8 cellular contexts compared by ENCODE assay signal in the genomic region with DNA sequence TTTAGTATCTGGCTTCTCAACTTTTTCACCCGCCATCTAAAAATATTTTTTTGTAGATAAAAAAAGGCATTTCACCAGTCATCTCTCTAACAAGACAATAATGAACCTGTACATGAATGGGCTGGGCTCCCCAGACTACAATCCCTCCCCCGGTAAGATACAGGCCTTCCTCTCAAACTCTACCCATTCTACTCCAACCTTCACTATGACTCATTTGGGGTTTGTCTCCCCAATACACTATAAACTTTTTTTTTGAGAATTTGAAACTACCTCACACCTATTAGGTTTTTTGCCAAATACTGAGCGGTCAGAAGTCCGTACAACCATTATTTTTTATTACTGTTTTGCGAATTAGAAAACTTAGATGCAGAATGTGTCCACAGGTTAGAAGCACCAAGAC. TPM values are rescaled to one million over a fixed set of nuclear protein-coding genes. Genes with fewer than 3 reads are reported as not detected.
A peak's percentile ranks its signal among the peaks of the same experiment; 100 is the strongest.
DNase-seq lines count a peak whose midpoint lies in the region; ATAC-seq and TF ChIP-seq lines count a peak whose summit lies in the region.

No MANE protein-coding gene starts in this region.

- H4K20me1 ChIP-seq in DND-41 (ENCODE audit: insufficient read depth, low read length) (peaks cover 35% of the 10 kb centered on the region), PC-3 (ENCODE audit: low read length) (peaks cover 45% of the 10 kb centered on the region), neural progenitor cell (ENCODE audit: low read depth) (peaks cover 46% of the 10 kb centered on the region)

- H3K4me1 Mint-ChIP-seq in neural progenitor cell = peaks cover 16% of the 10 kb centered on the region

- H3K36me3 ChIP-seq in DND-41 (ENCODE audit: insufficient read depth, low read length) (peaks cover 53% of the 10 kb centered on the region), PC-3 (ENCODE audit: low read depth, low read length) (peaks cover 45% of the 10 kb centered on the region), neural progenitor cell (peaks cover 32% of the 10 kb centered on the region)

- no peaks in the 10 kb centered on the region for H3K9me3 Mint-ChIP-seq in neural progenitor cell

- H3K9ac ChIP-seq in DND-41 (ENCODE audit: low read depth, low read length) = peak overlapping the region; percentile 82
- peak overlapping the region; percentile 95 for H3K9ac ChIP-seq in PC-3 (ENCODE audit: low read length)
- peak overlapping the region; percentile 97 for H3K9ac ChIP-seq in neural progenitor cell

- POLR2A ChIA-PET in PC-3 (lab: Charles Lee; ENCODE audit: unreplicated experiment) = no interaction called here

- H3K4me3 Mint-ChIP-seq in neural progenitor cell = peak overlapping the region; percentile 100

- H3K9me3 ChIP-seq in DND-41 (ENCODE audit: insufficient read depth, low read length, severe bottlenecking) = no peaks in the 10 kb centered on the region
- H3K9me3 ChIP-seq in PC-3 (ENCODE audit: low read length) = no peaks in the 10 kb centered on the region
- no peaks in the 10 kb centered on the region for H3K9me3 ChIP-seq in neural progenitor cell (ENCODE audit: low read depth)

- peak overlapping the region; percentile 96 for H2AFZ ChIP-seq in DND-41 (ENCODE audit: low read depth, low read length)
- H2AFZ ChIP-seq in PC-3 (ENCODE audit: low read length) = 0 out of 2 replicates have a peak overlapping the region, but pooled peaks have one; percentile 65
- peak overlapping the region; percentile 98 for H2AFZ ChIP-seq in neural progenitor cell (replicated peaks)

- H3K27me3 Mint-ChIP-seq in neural progenitor cell (ENCODE audit: insufficient read depth, low read depth) = peaks cover 8% of the 10 kb centered on the region

- H3F3A ChIP-seq in PC-3 (ENCODE audit: low read length, unreplicated experiment) = peaks cover 30% of the 10 kb centered on the region
- H3F3A ChIP-seq in neural progenitor cell (ENCODE audit: low read depth) = peaks cover 64% of the 10 kb centered on the region

- peaks cover 32% of the 10 kb centered on the region for H3K36me3 Mint-ChIP-seq in neural progenitor cell

- H3K4me1 ChIP-seq in DND-41 (ENCODE audit: insufficient read depth, low read length) = peaks cover 37% of the 10 kb centered on the region
- H3K4me1 ChIP-seq in PC-3 (ENCODE audit: insufficient read depth, low read length) = peaks cover 15% of the 10 kb centered on the region
- peaks cover 10% of the 10 kb centered on the region for H3K4me1 ChIP-seq in neural progenitor cell

- H3K79me2 ChIP-seq in DND-41 (ENCODE audit: insufficient read depth, low read length) = peaks cover 27% of the 10 kb centered on the region
- peaks cover 36% of the 10 kb centered on the region for H3K79me2 ChIP-seq in PC-3 (ENCODE audit: low read length)
- H3K79me2 ChIP-seq in neural progenitor cell (ENCODE audit: low read depth) = peaks cover 30% of the 10 kb centered on the region

- no peaks in the 10 kb centered on the region for H3K9me2 ChIP-seq in PC-3 (replicated peaks; ENCODE audit: low read length)

- no peak for ATAC-seq in DND-41 (ENCODE audit: insufficient read depth, low read depth)
- no peak for ATAC-seq in PC-3
- no peak for ATAC-seq in GM21447 (IDR thresholded peaks at IDR 0.05; ENCODE audit: unreplicated experiment)

- BruUV-seq in PC-3 (replicated peaks; lab: Mats Ljungman, UMichigan) = no TSS peak

- H3K27ac ChIP-seq in DND-41 (ENCODE audit: low read length) (peak overlapping the region; percentile 99), PC-3 (ENCODE audit: low read length) (peak overlapping the region; percentile 65), neural progenitor cell (peak overlapping the region; percentile 100)

- H3K4me2 ChIP-seq in DND-41 (ENCODE audit: insufficient read depth, low read length) = peak overlapping the region; percentile 81
- H3K4me2 ChIP-seq in PC-3 (ENCODE audit: low read length) = peak overlapping the region; percentile 84
- peak overlapping the region; percentile 99 for H3K4me2 ChIP-seq in neural progenitor cell

- CTCF ChIA-PET in PC-3 (lab: Charles Lee) = no interaction called here

- intact Hi-C loops in PC-3 (cut with micrococcal nuclease) = no loop called here

- H3K27ac Mint-ChIP-seq in neural progenitor cell = peak overlapping the region; percentile 100

- TF ChIP-seq CTCF in DND-41 (IDR thresholded peaks at IDR 0.05; ENCODE audit: borderline replicate concordance, extremely low read depth, low read length, poor library complexity, severe bottlenecking) (no peak), PC-3 (conservative IDR thresholded peaks at IDR 0.05; ENCODE audit: low read depth, low read length) (no peak), neural progenitor cell (IDR thresholded peaks at IDR 0.05) (no peak)

- no peak for DNase-seq in DND-41
- DNase-seq in PC-3 = no peak
- DNase-seq in effector CD4-positive, alpha-beta T cell = peak; percentile 17
- no peak for DNase-seq in neural progenitor cell (ENCODE audit: low spot score)
- no peak for DNase-seq in NK-92 (lab: John Stamatoyannopoulos, UW; ENCODE audit: unreplicated experiment)
- no peak for DNase-seq in NCI-H1694 (lab: John Stamatoyannopoulos, UW)
- no peak for DNase-seq in stimulated activated CD4-positive, alpha-beta T cell treated with anti-CD3 and anti-CD28 coated beads, Interleukin-4, amount 100 ng/mL, for 1 hour

- H3K27me3 ChIP-seq in DND-41 (ENCODE audit: insufficient read depth, low read length, poor library complexity) (no peaks in the 10 kb centered on the region), PC-3 (ENCODE audit: low read length) (no peaks in the 10 kb centered on the region), neural progenitor cell (no peaks in the 10 kb centered on the region)

- H3K4me3 ChIP-seq in DND-41 (ENCODE audit: low read depth in 1 of 2, low read length in 2 of 2) (peak overlapping the region; percentile 91 to 92), PC-3 (ENCODE audit: low read length) (peak overlapping the region; percentile 83), neural progenitor cell (peak overlapping the region; percentile 93)

RNA-seq across cellular contexts. Expression of gene RPL6, which starts 0.8 kb away (rescaled TPM):
- total RNA-seq in PC-3 (2014; rRNA removed) (1,342 and 1,509 TPM in 2 replicates), neural progenitor cell (ENCODE audit: low replicate concordance) (3,234 and 3,685 TPM in 2 replicates)

RNA-seq across cellular contexts. Expression of gene PTPN11, which starts 10.1 kb away (rescaled TPM):
- total RNA-seq in PC-3 (2014; rRNA removed) (121 and 137 TPM in 2 replicates), neural progenitor cell (ENCODE audit: low replicate concordance) (67.5 and 85.2 TPM in 2 replicates)

RNA-seq across cellular contexts. Expression of gene HECTD4, which starts 26.4 kb away (rescaled TPM):
- total RNA-seq in PC-3 (2014; rRNA removed) = 24.6 and 31.2 TPM in 2 replicates
- total RNA-seq in neural progenitor cell (ENCODE audit: low replicate concordance) = 11.0 and 16.8 TPM in 2 replicates
